In genomic region chr14:22387776-22388241, GRCh38 we compare ENCODE assay signal across 12 cellular contexts.
DNase-seq lines count a peak whose midpoint lies in the region; ATAC-seq, FAIRE-seq and TF ChIP-seq lines count a peak whose summit lies in the region.
"Had no signal": no experiment of that assay in that cellular context is flagged by ENCODE, and none has a peak within 500 bp of the region (broad histone marks: within the 10 kb centered on the region; RNA-seq: fewer than 3 reads in every experiment).

No MANE protein-coding gene starts in this region.

- RAD21 ChIA-PET in GM12878 (lab: Charles Lee; ENCODE audit: unreplicated experiment), result interaction anchor here (1.1 to 6.6 kb wide), 9 partner anchors 13 to 265 kb away, joined by 3 to 190 read pairs (median 12); no protein-coding TSS in a partner anchor

- H3K36me3 ChIP-seq in MM.1S (replicated peaks; ENCODE audit: insufficient read depth, low read length) (no peaks in the 10 kb centered on the region), GM12878 (ENCODE audit: control insufficient read depth in 2 of 2, insufficient read depth in 2 of 2, low read length in 1 of 2) (no peaks in the 10 kb centered on the region), osteoblast (ENCODE audit: insufficient read depth, low read length) (no peaks in the 10 kb centered on the region), body of pancreas (replicated peaks in 1 of 2; ENCODE audit: insufficient read depth in 1 of 2, low read depth in 2 of 2) (no peaks in the 10 kb centered on the region)
- H3K36me3 ChIP-seq: HAP-1 had no signal

- DNase-seq in CD14-positive monocyte (ENCODE audit: low spot score) (no peak), MM.1S (no peak), GM12878 (ENCODE audit: low read depth, low spot score) (no peak), osteoblast (ENCODE audit: insufficient read length, low spot score, missing footprints) (peak; percentile 10), body of pancreas (no peak), activated gamma-delta T cell treated with Interleukin-2 at 50 U/mL for 16 hours (no peak)
- no peak for DNase-seq in stimulated activated CD4-positive, alpha-beta T cell treated with anti-CD3 and anti-CD28 coated beads, Interleukin-4, amount 100 ng/mL, for 1 hour
- DNase-seq: stimulated activated naive CD4-positive, alpha-beta T cell had no signal

- H3K4me1 Mint-ChIP-seq in CD14-positive monocyte, result peaks cover 11% of the 10 kb centered on the region

- no TSS peak for BruUV-seq in GM12878 (replicated peaks; lab: Mats Ljungman, UMichigan)

- FAIRE-seq in GM12878 (lab: Jason Lieb, UNC), result no peak
- FAIRE-seq: frontal cortex had no signal

- in situ Hi-C loops in GM12878 (cut with MboI), result loop anchor here (10.0 kb wide), 1 partner anchor 467 kb away; no protein-coding TSS in a partner anchor

- POLR2A ChIA-PET in GM12878 (lab: Charles Lee), result interaction anchor here (0.7 to 5.6 kb wide), 4 partner anchors 84 to 180 kb away, joined by 3 to 39 read pairs (median 3); no protein-coding TSS in a partner anchor

- TF ChIP-seq EP300 in GM12878 (IDR thresholded peaks at IDR 0.05; ENCODE audit: borderline replicate concordance in 1 of 2, control insufficient read depth in 1 of 2, low read depth in 2 of 2, low read length in 2 of 2), result no peak

- no peak overlapping the region for H3K4me3 ChIP-seq in MM.1S (ENCODE audit: low read length)
- H3K4me3 ChIP-seq in GM12878, result no peak overlapping the region
- H3K4me3 ChIP-seq in osteoblast (ENCODE audit: insufficient read depth, low read length), result peak overlapping the region; percentile 17
- no peak overlapping the region for H3K4me3 ChIP-seq in body of pancreas
- H3K4me3 ChIP-seq: HAP-1 had no signal

- ATAC-seq in GM12878 (no peak), HG03025 (IDR thresholded peaks at IDR 0.05; ENCODE audit: low FRiP score, unreplicated experiment) (no peak), body of pancreas (no peak)

- H3K9me2 ChIP-seq in MM.1S (replicated peaks; ENCODE audit: insufficient read depth, low read length), result no peaks in the 10 kb centered on the region

- TF ChIP-seq RAD21 in GM12878 (IDR thresholded peaks at IDR 0.05; ENCODE audit: insufficient read depth, low read depth, low read length), result no peak

- H3K4me1 ChIP-seq in MM.1S (ENCODE audit: low read length) (no peaks in the 10 kb centered on the region), GM12878 (ENCODE audit: control insufficient read depth, insufficient read depth, low read length) (peaks cover 69% of the 10 kb centered on the region), osteoblast (ENCODE audit: insufficient read depth, low read length) (peaks cover 15% of the 10 kb centered on the region), body of pancreas (no peaks in the 10 kb centered on the region)
- H3K4me1 ChIP-seq: HAP-1 had no signal

- no peak overlapping the region for H3K27ac ChIP-seq in MM.1S (ENCODE audit: low read length)
- H3K27ac ChIP-seq in GM12878 (ENCODE audit: control insufficient read depth, insufficient read depth), result no peak overlapping the region
- H3K27ac ChIP-seq in osteoblast (ENCODE audit: low read depth, low read length), result no peak overlapping the region
- H3K27ac ChIP-seq in body of pancreas, result no peak overlapping the region

- CTCF ChIA-PET in GM12878 (lab: Yijun Ruan, JAX), result interaction anchor here (0.6 to 9.8 kb wide), 18 partner anchors 14 to 595 kb away, joined by 3 to 411 read pairs (median 20); no protein-coding TSS in a partner anchor

- H2AFZ ChIP-seq in MM.1S (ENCODE audit: low read length) (no peak overlapping the region), GM12878 (ENCODE audit: control insufficient read depth, low read depth, low read length) (peak overlapping the region; percentile 40), osteoblast (ENCODE audit: low read length) (peak overlapping the region; percentile 61)

- H3K27me3 Mint-ChIP-seq in CD14-positive monocyte (ENCODE audit: low read depth in 3 of 3), result peaks cover 0 to 2% (median 1%) of the 10 kb centered on the region in 3 donors
- H3K27me3 Mint-ChIP-seq: CD4-positive, CD25-positive, alpha-beta regulatory T cell had no signal

- H3K27me3 ChIP-seq in MM.1S (replicated peaks; ENCODE audit: insufficient read depth, low read length) (no peaks in the 10 kb centered on the region), GM12878 (replicated peaks in 1 of 2; ENCODE audit: control insufficient read depth in 2 of 2, insufficient read depth in 2 of 2, low read length in 1 of 2) (no peaks in the 10 kb centered on the region), osteoblast (ENCODE audit: insufficient read depth, low read length) (peaks cover 74% of the 10 kb centered on the region), body of pancreas (no peaks in the 10 kb centered on the region)

- no peaks in the 10 kb centered on the region for H3K9me3 Mint-ChIP-seq in CD14-positive monocyte
- H3K9me3 Mint-ChIP-seq: CD4-positive, CD25-positive, alpha-beta regulatory T cell had no signal

- H3K4me3 Mint-ChIP-seq in CD14-positive monocyte, result no peak overlapping the region
- H3K4me3 Mint-ChIP-seq: CD4-positive, CD25-positive, alpha-beta regulatory T cell had no signal

- no peak for TF ChIP-seq POLR2A in GM12878 (IDR thresholded peaks at IDR 0.05; ENCODE audit: low read depth, low read length)
- no peak for TF ChIP-seq POLR2A in body of pancreas (IDR thresholded peaks at IDR 0.05)

- no peak overlapping the region for H3K27ac Mint-ChIP-seq in CD14-positive monocyte
- H3K27ac Mint-ChIP-seq: CD4-positive, CD25-positive, alpha-beta regulatory T cell had no signal

- no peak overlapping the region for H3K9ac ChIP-seq in MM.1S (ENCODE audit: low read length)
- no peak overlapping the region for H3K9ac ChIP-seq in GM12878 (ENCODE audit: control insufficient read depth, insufficient read depth, low read length)

- no peaks in the 10 kb centered on the region for H3F3A ChIP-seq in MM.1S (ENCODE audit: insufficient read depth, low read length)

- intact Hi-C loops in CD14-positive monocyte (cut with micrococcal nuclease) (loop anchor here (2.0 kb wide), 2 partner anchors 85 to 87 kb away; no protein-coding TSS in a partner anchor), GM12878 (cut with micrococcal nuclease; ENCODE audit: unreplicated experiment) (loop anchor here (1.0 to 10.0 kb wide), 6 partner anchors 85 to 597 kb away; partner anchors contain the start of gene AJUBA), body of pancreas (cut with DNase I) (loop anchor here (2.0 kb wide), 1 partner anchor 87 kb away; no protein-coding TSS in a partner anchor)

- H3K9me3 ChIP-seq in MM.1S (replicated peaks; ENCODE audit: insufficient read depth, low read length) (no peaks in the 10 kb centered on the region), GM12878 (replicated peaks; ENCODE audit: control insufficient read depth, insufficient read depth, low read length) (no peaks in the 10 kb centered on the region), osteoblast (ENCODE audit: low read depth, low read length) (no peaks in the 10 kb centered on the region), body of pancreas (no peaks in the 10 kb centered on the region)
- H3K9me3 ChIP-seq: HAP-1 had no signal

- H4K20me1 ChIP-seq in MM.1S (ENCODE audit: insufficient read depth, low read length) (no peaks in the 10 kb centered on the region), GM12878 (ENCODE audit: control insufficient read depth, insufficient read depth) (no peaks in the 10 kb centered on the region), osteoblast (ENCODE audit: insufficient read depth, low read length) (no peaks in the 10 kb centered on the region)

- peak overlapping the region; percentile 8; the same call in 1 of the 2 replicates for H3K4me2 ChIP-seq in MM.1S (ENCODE audit: low read depth, low read length)
- 0 out of 2 replicates have a peak overlapping the region, but pooled peaks have one; percentile 7 for H3K4me2 ChIP-seq in GM12878 (ENCODE audit: control insufficient read depth, insufficient read depth)
- H3K4me2 ChIP-seq in osteoblast (ENCODE audit: insufficient read depth, low read length), result peak overlapping the region; percentile 61

- 34% methylated on average over 11 of the region's 11 CpGs for WGBS in GM12878 (ENCODE audit: insufficient coverage, insufficient replicate concordance, low lambda C conversion rate, missing lambda C conversion rate)
- WGBS in body of pancreas, 2 donors, result 35 to 46% methylated on average over 10 to 11 of the region's 11 CpGs

- H3K79me2 ChIP-seq in MM.1S (ENCODE audit: low read length) (no peaks in the 10 kb centered on the region), GM12878 (ENCODE audit: control insufficient read depth, insufficient read depth, low read length) (no peaks in the 10 kb centered on the region), osteoblast (ENCODE audit: insufficient read depth, low read length) (no peaks in the 10 kb centered on the region)

- SMC1A ChIA-PET in GM12878 (lab: Charles Lee; ENCODE audit: uncharacterized antibody, unreplicated experiment), result interaction anchor here (0.6 to 22.6 kb wide), 14 partner anchors 7 to 183 kb away, joined by 3 to 912 read pairs (median 8); no protein-coding TSS in a partner anchor

- TF ChIP-seq CTCF in CD14-positive monocyte (IDR thresholded peaks at IDR 0.05) (peak; percentile 41), MM.1S (IDR thresholded peaks at IDR 0.05; ENCODE audit: low read length) (no peak), GM12878 (IDR thresholded peaks at IDR 0.05 in 2 of 3, conservative IDR thresholded peaks at IDR 0.05 in 1 of 3; ENCODE audit: control insufficient read depth in 2 of 3, extremely low read depth in 1 of 3, insufficient read depth in 1 of 3, low read depth in 3 of 3, low read length in 3 of 3) (no peak), osteoblast (IDR thresholded peaks at IDR 0.05; ENCODE audit: extremely low read depth, low read depth, low read length) (no peak), body of pancreas (IDR thresholded peaks at IDR 0.05) (no peak)

- H3K36me3 Mint-ChIP-seq in CD14-positive monocyte, result no peaks in the 10 kb centered on the region
- H3K36me3 Mint-ChIP-seq: CD4-positive, CD25-positive, alpha-beta regulatory T cell had no signal

TF ChIP-seq in GM12878, 131 proteins besides CTCF, POLR2A, EP300 and RAD21:
- TF ChIP-seq RB1 (IDR thresholded peaks at IDR 0.05; ENCODE audit: borderline replicate concordance), result no peak

Comparison
In these comparisons a context has a peak if more than half of its experiments do, and no peak if none do; other contexts are left out.
1. H3K4me2 ChIP-seq: peak in every context shown above with its lines; median percentile 61 in osteoblast; 8 in MM.1S; 7 in GM12878.